Comparison of ENCODE assay signal across 26 cellular contexts in the genomic region with DNA sequence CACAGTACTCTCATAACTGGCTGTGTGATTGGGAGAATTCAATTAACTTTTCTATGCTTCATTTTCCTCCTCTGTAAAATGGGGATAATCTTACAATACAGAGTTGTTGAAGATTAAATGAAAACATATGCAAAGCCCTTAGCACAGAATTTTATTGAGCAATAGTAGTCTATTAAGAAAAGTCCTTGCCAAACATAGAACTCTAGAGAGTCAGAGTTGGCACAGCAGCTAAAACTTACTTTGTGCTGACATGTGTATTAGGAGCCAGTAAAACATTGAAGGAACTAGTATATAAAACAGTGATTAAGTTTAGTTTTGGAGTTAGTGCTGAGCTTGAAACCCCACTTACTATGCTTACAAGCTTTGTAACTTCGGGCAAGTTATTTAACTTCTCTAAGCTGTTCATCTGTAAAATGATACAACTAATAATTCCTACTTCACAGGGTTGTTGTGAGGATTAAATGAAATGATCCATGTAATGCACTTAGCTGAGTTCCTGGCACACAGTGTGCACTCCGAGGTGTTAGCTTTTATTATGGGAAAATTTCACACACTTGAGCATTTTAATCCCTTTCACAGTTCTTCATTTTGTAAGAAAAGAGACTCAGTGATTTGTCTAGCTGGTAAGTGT. TPM values are rescaled to one million over a fixed set of nuclear protein-coding genes. Genes with fewer than 3 reads are reported as not detected.
"Had no signal": no experiment of that assay in that cellular context is flagged by ENCODE, and none has a peak within 500 bp of the region (broad histone marks: within the 10 kb centered on the region; RNA-seq: fewer than 3 reads in every experiment).

No MANE protein-coding gene starts in this region.

- H3K4me3 ChIP-seq: breast epithelium had no signal

- H3K27me3 ChIP-seq: breast epithelium had no signal

- H3K27me3 Mint-ChIP-seq: activated CD8-positive, alpha-beta T cell treated with anti-CD3 and anti-CD28 coated beads for 36 hours had no signal

- H3K4me3 Mint-ChIP-seq: activated CD8-positive, alpha-beta T cell treated with anti-CD3 and anti-CD28 coated beads for 36 hours; activated naive CD8-positive, alpha-beta T cell treated with anti-CD3 and anti-CD28 coated beads, Interleukin-2, amount 10 ng/mL, durations not matched to agents 7 days and 5 days; activated T-cell treated with anti-CD3 and anti-CD28 coated beads, Interleukin-2, amount 50 U/mL, for 72 hours had no signal

- H3K4me1 Mint-ChIP-seq: activated naive CD8-positive, alpha-beta T cell treated with anti-CD3 and anti-CD28 coated beads, Interleukin-2, amount 10 ng/mL, durations not matched to agents 7 days and 5 days had no signal

- H3K9me3 Mint-ChIP-seq: activated CD8-positive, alpha-beta T cell treated with anti-CD3 and anti-CD28 coated beads for 36 hours; activated naive CD8-positive, alpha-beta T cell treated with anti-CD3 and anti-CD28 coated beads, Interleukin-2, amount 10 ng/mL, durations not matched to agents 7 days and 5 days; activated T-helper 2 cell treated with anti-CD3 and anti-CD28 coated beads, Interferon-gamma antibody, Interleukin-2, Interleukin-4, amounts not matched to agents 10 μg/mL and 5 μg/mL and 100 μg/mL, durations not matched to agents 14 hours and 24 hours and 36 hours had no signal

- H3K9ac ChIP-seq: SK-N-SH had no signal

- H3K36me3 ChIP-seq: breast epithelium, WERI-Rb-1 had no signal

- H3K9me3 ChIP-seq: breast epithelium, SK-N-SH had no signal

- ATAC-seq: activated CD8-positive, alpha-beta T cell treated with anti-CD3 and anti-CD28 coated beads for 36 hours; activated T-cell treated with anti-CD3 and anti-CD28 coated beads, Interleukin-2, amount 50 U/mL, for 72 hours; PC-3 had no signal

- DNase-seq: activated CD4-positive, alpha-beta T cell treated with anti-CD3 and anti-CD28 coated beads for 4 hours; activated CD8-positive, alpha-beta memory T cell treated with anti-CD3 and anti-CD28 coated beads, Interleukin-2, amount 50 U/mL, for 4 hours; activated CD8-positive, alpha-beta T cell treated with anti-CD3 and anti-CD28 coated beads for 36 hours; activated gamma-delta T cell treated with Interleukin-2 at 50 U/mL for 16 hours; activated naive CD4-positive, alpha-beta T cell treated with anti-CD3 and anti-CD28 coated beads, Interleukin-2, amount 50 U/mL, for 16 hours; activated naive CD8-positive, alpha-beta T cell treated with anti-CD3 and anti-CD28 coated beads, Interleukin-2, amount 10 ng/mL, durations not matched to agents 7 days and 5 days; activated T-cell treated with anti-CD3 and anti-CD28 coated beads, Interleukin-2, amount 50 U/mL, for 72 hours; aorta; caudate nucleus; IMR-90; Kasumi-1; KBM-7; NCI-H1048; NCI-H1694; NCI-H2029; NCI-H2107; NCI-H2171 treated with DMSO at 0.1 percent for 48 hours; NCI-H69; PC-3; SK-N-SH; T-helper 1 cell; WERI-Rb-1 had no signal

- H3K4me1 ChIP-seq: breast epithelium had no signal

- H3K36me3 Mint-ChIP-seq: activated naive CD8-positive, alpha-beta T cell treated with anti-CD3 and anti-CD28 coated beads, Interleukin-2, amount 10 ng/mL, durations not matched to agents 7 days and 5 days had no signal

- H3K27ac Mint-ChIP-seq: activated CD8-positive, alpha-beta T cell treated with anti-CD3 and anti-CD28 coated beads for 36 hours; activated naive CD8-positive, alpha-beta T cell treated with anti-CD3 and anti-CD28 coated beads, Interleukin-2, amount 10 ng/mL, durations not matched to agents 7 days and 5 days; activated T-cell treated with anti-CD3 and anti-CD28 coated beads, Interleukin-2, amount 50 U/mL, for 72 hours; activated T-helper 2 cell treated with anti-CD3 and anti-CD28 coated beads, Interferon-gamma antibody, Interleukin-2, Interleukin-4, amounts not matched to agents 10 μg/mL and 5 μg/mL and 100 μg/mL, durations not matched to agents 14 hours and 24 hours and 36 hours had no signal

- H3K27ac ChIP-seq: breast epithelium, WERI-Rb-1 had no signal

RNA-seq across cellular contexts. Expression of a gene that starts 20.0 kb away (rescaled TPM):
- total RNA-seq: activated CD8-positive, alpha-beta T cell treated with anti-CD3 and anti-CD28 coated beads for 36 hours; activated naive CD8-positive, alpha-beta T cell treated with anti-CD3 and anti-CD28 coated beads, Interleukin-2, amount 10 ng/mL, durations not matched to agents 7 days and 5 days; activated T-cell treated with anti-CD3 and anti-CD28 coated beads, Interleukin-2, amount 50 U/mL, for 72 hours; activated T-helper 2 cell treated with anti-CD3 and anti-CD28 coated beads, Interferon-gamma antibody, Interleukin-2, Interleukin-4, amounts not matched to agents 10 μg/mL and 5 μg/mL and 100 μg/mL, durations not matched to agents 14 hours and 24 hours and 36 hours; IMR-90; NCI-H460; PC-3; T-helper 2 cell treated with Interferon-gamma antibody and Interleukin-4, amounts not matched to agents 100 ng/mL and 5 ng/mL, for 36 hours had no signal
- polyA plus RNA-seq: aorta, IMR-90, SK-N-SH had no signal
